ENCODE assay signal across 22 cellular contexts in the genomic region with DNA sequence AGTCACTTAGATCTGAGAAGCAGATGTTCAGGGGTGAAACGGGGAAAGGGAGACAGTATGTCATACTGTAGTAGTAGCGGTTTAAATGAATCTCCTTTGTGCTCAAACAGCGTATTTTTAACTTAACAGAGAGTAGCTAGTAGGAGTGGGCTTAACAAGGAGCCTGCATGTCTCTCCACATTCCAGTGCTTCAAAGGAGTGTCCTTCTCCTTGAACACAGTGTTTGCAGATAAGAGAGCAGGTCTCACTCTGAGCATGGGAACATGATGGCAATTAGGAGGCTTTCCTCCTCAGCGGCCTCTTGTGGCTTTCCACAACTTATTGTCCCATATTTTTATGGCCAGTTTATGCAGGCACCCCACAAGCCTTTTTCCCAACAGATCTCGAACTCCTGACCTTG. TPM values are rescaled to one million over a fixed set of nuclear protein-coding genes. Genes with fewer than 3 reads are reported as not detected.
"Had no signal": no experiment of that assay in that cellular context is flagged by ENCODE, and none has a peak within 500 bp of the region (broad histone marks: within the 10 kb centered on the region; RNA-seq: fewer than 3 reads in every experiment).

No MANE protein-coding gene starts in this region.

- H3K27ac Mint-ChIP-seq: endodermal cell; natural killer cell; neural progenitor cell; stimulated activated naive CD8-positive, alpha-beta T cell treated with anti-CD3 and anti-CD28 coated beads, Interleukin-15, Interleukin-2, amounts not matched to agents 100 ng/mL and 50 ng/mL, for 24 hours had no signal

- H3K4me3 Mint-ChIP-seq: endodermal cell; natural killer cell; neural progenitor cell; stimulated activated naive CD8-positive, alpha-beta T cell treated with anti-CD3 and anti-CD28 coated beads, Interleukin-15, Interleukin-2, amounts not matched to agents 100 ng/mL and 50 ng/mL, for 24 hours had no signal

- DNase-seq: cerebellar nuclear complex; effector CD4-positive, alpha-beta T cell; endodermal cell; foreskin melanocyte; head of caudate nucleus; hippocampal formation; left colon; natural killer cell; nucleus accumbens; ovary; right cardiac atrium; small intestine; stimulated activated CD4-positive, alpha-beta T cell treated with anti-CD3 and anti-CD28 coated beads, Interleukin-12 subunit alpha, Interleukin-12 subunit beta, amount 100 ng/mL, for 4 hours; stimulated activated CD4-positive, alpha-beta T cell treated with anti-CD3 and anti-CD28 coated beads, Interleukin-2, amount 100 ng/mL, for 48 hours; testis had no signal

- H3K27ac ChIP-seq: neural progenitor cell, ovary, testis, tibial nerve had no signal

- H3K9me3 Mint-ChIP-seq: natural killer cell; neural progenitor cell; stimulated activated naive CD8-positive, alpha-beta T cell treated with anti-CD3 and anti-CD28 coated beads, Interleukin-15, Interleukin-2, amounts not matched to agents 100 ng/mL and 50 ng/mL, for 24 hours had no signal

- H3K4me1 Mint-ChIP-seq: natural killer cell had no signal

- H3K27me3 ChIP-seq: neural progenitor cell, ovary, testis, tibial nerve had no signal

- H3K4me1 ChIP-seq: testis had no signal

- H3K36me3 Mint-ChIP-seq: natural killer cell, neural progenitor cell had no signal

- H3K36me3 ChIP-seq: neural progenitor cell, ovary, tibial nerve had no signal

- H3K9me3 ChIP-seq: testis, tibial nerve had no signal

- ATAC-seq: left colon, natural killer cell, right cardiac atrium had no signal

- H3K4me3 ChIP-seq: neural progenitor cell, ovary, testis, tibial nerve had no signal

RNA-seq across cellular contexts. Expression of gene TVP23A, which starts 29.9 kb away (rescaled TPM):
- total RNA-seq: dermis microvascular lymphatic vessel endothelial cell, endothelial cell of umbilical vein, lung microvascular endothelial cell, myocyte, natural killer cell had no signal
